In the genomic region with DNA sequence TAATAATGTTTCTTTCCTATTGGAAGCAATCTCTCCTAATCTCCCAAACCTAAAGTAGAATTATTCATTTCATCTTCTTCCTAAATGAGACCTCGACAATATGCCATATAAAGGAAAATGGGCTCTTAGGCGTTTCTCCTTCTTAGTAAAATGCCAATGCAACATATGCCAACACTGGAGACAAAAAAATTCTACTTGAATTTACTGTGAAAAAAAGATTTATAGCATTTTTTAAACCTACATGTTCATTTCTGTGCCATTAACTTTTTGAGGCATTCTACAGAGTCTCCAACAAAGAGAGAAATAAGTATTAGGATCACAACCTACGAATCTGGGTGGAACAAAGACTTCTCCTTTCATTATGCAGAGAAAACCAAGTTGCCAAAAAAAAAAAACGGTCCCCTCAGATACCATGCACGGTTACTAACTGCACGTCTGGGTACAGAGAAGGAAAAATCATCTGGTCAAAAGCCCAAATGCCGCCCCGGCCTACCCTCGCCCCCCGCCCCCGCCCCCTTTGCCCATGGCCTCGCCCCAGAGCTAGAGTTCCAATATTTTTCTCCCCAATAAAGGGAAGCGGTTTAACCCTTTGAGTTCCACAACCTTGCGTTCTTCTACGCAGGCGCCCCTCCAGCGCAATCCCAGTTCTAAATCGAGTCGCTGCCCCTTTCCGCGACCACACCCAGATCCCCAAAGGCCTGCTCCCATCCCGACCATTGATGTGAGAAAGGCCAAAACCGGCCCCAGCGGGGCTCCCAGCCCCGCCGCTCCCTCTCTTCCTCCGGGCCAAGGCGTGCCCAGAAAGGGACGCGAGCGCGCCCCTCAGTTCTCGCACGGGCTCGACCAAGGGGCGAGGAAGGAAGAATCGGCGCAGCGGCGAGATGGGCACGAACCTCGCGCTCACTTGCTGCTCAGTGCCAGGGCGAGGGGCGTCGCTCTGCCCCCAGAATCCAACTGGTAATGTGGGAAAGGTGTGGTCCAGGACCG, we compare ENCODE assay signal across 8 cellular contexts. TPM values are rescaled to one million over a fixed set of nuclear protein-coding genes. Genes with fewer than 3 reads are reported as not detected.
DNase-seq lines count a peak whose midpoint lies in the region; ATAC-seq and TF ChIP-seq lines count a peak whose summit lies in the region.

No MANE protein-coding gene starts in this region.

- H3K27ac ChIP-seq in dorsolateral prefrontal cortex (peak overlapping the region; percentile 53 to 97 (median 89)), liver (ENCODE audit: low read depth in 1 of 2, low read length in 2 of 2) (peak overlapping the region; percentile 1 to 65)

- H3K27ac Mint-ChIP-seq in T-helper 17 cell: peak overlapping the region; percentile 77

- DNase-seq in CMK (ENCODE audit: low read depth): peak; percentile 52
- peak in 1 of 3 donors; percentile 13 for DNase-seq in T-helper 17 cell
- peak in 7 of 10 donors; percentile 18 to 56 (median 30) for DNase-seq in dorsolateral prefrontal cortex
- DNase-seq in stimulated activated CD8-positive, alpha-beta memory T cell treated with anti-CD3 and anti-CD28 coated beads, Interleukin-15, amount 100 ng/mL, for 24 hours (ENCODE audit: low read depth): peak; percentile 2
- no peak for DNase-seq in GOT3 (lab: John Stamatoyannopoulos, UW)

- no peaks in the 10 kb centered on the region for H3K27me3 ChIP-seq in dorsolateral prefrontal cortex
- H3K27me3 ChIP-seq in liver (ENCODE audit: control insufficient read depth in 4 of 4, insufficient read depth in 4 of 4, low read length in 3 of 4): no peaks in the 10 kb centered on the region

- no peaks in the 10 kb centered on the region for H3K36me3 ChIP-seq in liver (ENCODE audit: control insufficient read depth in 4 of 4, insufficient read depth in 3 of 4, low read depth in 1 of 4, low read length in 3 of 4)

- intact Hi-C loops in dorsolateral prefrontal cortex (cut with DNase I): loop anchor here (5.0 kb wide), 1 partner anchor 36 kb away; the partner anchor contains the start of gene TAF13 (in 2 of the 2)

- no peaks in the 10 kb centered on the region for H3K36me3 Mint-ChIP-seq in T-helper 17 cell (ENCODE audit: low read depth)

- H3K4me3 ChIP-seq in dorsolateral prefrontal cortex: peak overlapping the region; percentile 63 to 100 (median 97)
- H3K4me3 ChIP-seq in liver (ENCODE audit: low read depth in 1 of 3, low read length in 3 of 3): peak overlapping the region; percentile 75 to 89 (median 76)

- H3K4me1 ChIP-seq in liver (ENCODE audit: control insufficient read depth in 4 of 4, insufficient read depth in 4 of 4, low read length in 3 of 4): peaks cover 0 to 14% (median 10%) of the 10 kb centered on the region in 4 donors

- no peaks in the 10 kb centered on the region for H3K27me3 Mint-ChIP-seq in T-helper 17 cell

- H3K9me3 ChIP-seq in T-helper 17 cell (ENCODE audit: control insufficient read depth, low read length, poor library complexity, severe bottlenecking): no peaks in the 10 kb centered on the region
- no peaks in the 10 kb centered on the region for H3K9me3 ChIP-seq in liver (ENCODE audit: control insufficient read depth in 4 of 4, low read length in 3 of 4)

- TF ChIP-seq CTCF in dorsolateral prefrontal cortex (IDR thresholded peaks at IDR 0.05 in 54 of 56, conservative IDR thresholded peaks at IDR 0.05 in 2 of 56; ENCODE audit: low read depth in 1 of 56, partially characterized antibody in 56 of 56) (peak in 1 of 56 donors; percentile 4), liver (IDR thresholded peaks at IDR 0.05; ENCODE audit: low read depth, low read length, missing input control) (no peak)

- H3K9ac ChIP-seq in liver (ENCODE audit: low read depth in 1 of 2, low read length in 2 of 2): peak overlapping the region; percentile 21 to 65

- H3K4me3 Mint-ChIP-seq in T-helper 17 cell: peak overlapping the region; percentile 94

- peaks cover 12% of the 10 kb centered on the region for H3K4me1 Mint-ChIP-seq in T-helper 17 cell

- peak; percentile 27 for ATAC-seq in GM19438 (IDR thresholded peaks at IDR 0.05; ENCODE audit: low read depth, unreplicated experiment)
- peak; percentile 15 for ATAC-seq in HG03520 (IDR thresholded peaks at IDR 0.05; ENCODE audit: unreplicated experiment)
- ATAC-seq in T-helper 17 cell: peak; percentile 3

- WGBS in liver: 4% methylated on average over 47 of the region's 47 CpGs

- TF ChIP-seq RAD21 in liver (IDR thresholded peaks at IDR 0.05): no peak

TF ChIP-seq in liver, 16 proteins besides CTCF, POLR2A, EP300 and RAD21:
- TF ChIP-seq RXRA (IDR thresholded peaks at IDR 0.05) (no peak), HNF4A (conservative IDR thresholded peaks at IDR 0.05) (no peak), TAF1 (conservative IDR thresholded peaks at IDR 0.05) (no peak), JUND (IDR thresholded peaks at IDR 0.05) (no peak), HNF4G (IDR thresholded peaks at IDR 0.05) (no peak), GABPA (IDR thresholded peaks at IDR 0.05 in 1 of 2, conservative IDR thresholded peaks at IDR 0.05 in 1 of 2) (no peak), FOXA2 (IDR thresholded peaks at IDR 0.05) (no peak), REST (IDR thresholded peaks at IDR 0.05) (no peak), NR2F2 (IDR thresholded peaks at IDR 0.05) (no peak)
- TF ChIP-seq, protein P1, sequence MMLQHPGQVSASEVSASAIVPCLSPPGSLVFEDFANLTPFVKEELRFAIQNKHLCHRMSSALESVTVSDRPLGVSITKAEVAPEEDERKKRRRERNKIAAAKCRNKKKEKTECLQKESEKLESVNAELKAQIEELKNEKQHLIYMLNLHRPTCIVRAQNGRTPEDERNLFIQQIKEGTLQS (IDR thresholded peaks at IDR 0.05): no peak

RNA-seq across cellular contexts. Expression of gene WDR47, which starts 1.0 kb away (rescaled TPM):
- total RNA-seq in T-helper 17 cell: 10 to 100 TPM; 13.2 to 19.0 TPM
- 100 to 1,000 TPM in 100 of 120 experiments, 10 to 100 TPM in 20; 66.3 to 166 (median 128) TPM for total RNA-seq in dorsolateral prefrontal cortex
- total RNA-seq in liver: 1 to 10 TPM; 2.9 to 4.1 TPM
- polyA plus RNA-seq in liver: 1 to 10 TPM; 1.2 to 2.1 TPM

RNA-seq across cellular contexts. Expression of gene TAF13, which starts 34.9 kb away (rescaled TPM):
- total RNA-seq in T-helper 17 cell: 10 to 100 TPM; 24.3 to 32.9 TPM
- 10 to 100 TPM; 41.9 to 89.0 (median 66.0) TPM for total RNA-seq in dorsolateral prefrontal cortex
- 10 to 100 TPM; 19.3 to 31.7 TPM for total RNA-seq in liver
- polyA plus RNA-seq in liver: 10 to 100 TPM; 17.9 to 21.0 TPM

RNA-seq across cellular contexts. Expression of gene TMEM167B, which starts 49.6 kb away (rescaled TPM):
- total RNA-seq in T-helper 17 cell: 10 to 100 TPM; 63.4 to 70.8 TPM
- 10 to 100 TPM; 38.9 to 69.5 (median 53.9) TPM for total RNA-seq in dorsolateral prefrontal cortex
- total RNA-seq in liver: 10 to 100 TPM; 13.6 to 15.4 TPM
- 10 to 100 TPM in 1 of 2 donors, 1 to 10 TPM in 1; 5.4 to 12.7 TPM for polyA plus RNA-seq in liver
